8 cellular contexts compared by ENCODE assay signal in genomic region chrX:56978172-56978571, GRCh38. TPM values are rescaled to one million over a fixed set of nuclear protein-coding genes. Genes with fewer than 3 reads are reported as not detected.
DNase-seq lines count a peak whose midpoint lies in the region; ATAC-seq lines count a peak whose summit lies in the region.

No MANE protein-coding gene starts in this region.

- peak; percentile 0 for DNase-seq in DMS79 treated with DMSO at 0.1 percent for 48 hours (lab: John Stamatoyannopoulos, UW)
- DNase-seq in NCI-H446 treated with DMSO at 0.1 percent for 48 hours (lab: John Stamatoyannopoulos, UW): peak; percentile 11
- peak; percentile 26 for DNase-seq in activated T-cell treated with anti-CD3 and anti-CD28 coated beads, Interleukin-2, amount 50 U/mL, for 4 hours
- peak; percentile 25 for DNase-seq in globus pallidus (ENCODE audit: low spot score)
- DNase-seq in retina: peak; percentile 23
- no peak for DNase-seq in ecto neural progenitor cell (ENCODE audit: low spot score)

- no peaks in the 10 kb centered on the region for H3K27me3 Mint-ChIP-seq in activated T-cell treated with anti-CD3 and anti-CD28 coated beads, Interleukin-2, amount 50 U/mL, for 4 hours (ENCODE audit: low read depth)

- no peaks in the 10 kb centered on the region for H3K9me3 Mint-ChIP-seq in activated T-cell treated with anti-CD3 and anti-CD28 coated beads, Interleukin-2, amount 50 U/mL, for 4 hours

- H3K4me3 Mint-ChIP-seq in activated T-cell treated with anti-CD3 and anti-CD28 coated beads, Interleukin-2, amount 50 U/mL, for 4 hours: no peak overlapping the region

- H3K36me3 Mint-ChIP-seq in activated T-cell treated with anti-CD3 and anti-CD28 coated beads, Interleukin-2, amount 50 U/mL, for 4 hours (ENCODE audit: insufficient read depth): peaks cover 10% of the 10 kb centered on the region

- peak; percentile 95 for ATAC-seq in GM19324 (IDR thresholded peaks at IDR 0.05; ENCODE audit: low FRiP score, unreplicated experiment)
- peak; percentile 96 for ATAC-seq in HG03159 (IDR thresholded peaks at IDR 0.05; ENCODE audit: unreplicated experiment)
- ATAC-seq in activated T-cell treated with anti-CD3 and anti-CD28 coated beads, Interleukin-2, amount 50 U/mL, for 4 hours: peak; percentile 77 to 82

- H3K4me1 Mint-ChIP-seq in activated T-cell treated with anti-CD3 and anti-CD28 coated beads, Interleukin-2, amount 50 U/mL, for 4 hours (ENCODE audit: low read depth): no peaks in the 10 kb centered on the region

RNA-seq across cellular contexts. Expression of gene SPIN3, which starts 17.2 kb away (rescaled TPM):
- 1 to 10 TPM; 4.5 to 7.0 (median 6.1) TPM for total RNA-seq in activated T-cell treated with anti-CD3 and anti-CD28 coated beads, Interleukin-2, amount 50 U/mL, for 4 hours
